In the genomic region with DNA sequence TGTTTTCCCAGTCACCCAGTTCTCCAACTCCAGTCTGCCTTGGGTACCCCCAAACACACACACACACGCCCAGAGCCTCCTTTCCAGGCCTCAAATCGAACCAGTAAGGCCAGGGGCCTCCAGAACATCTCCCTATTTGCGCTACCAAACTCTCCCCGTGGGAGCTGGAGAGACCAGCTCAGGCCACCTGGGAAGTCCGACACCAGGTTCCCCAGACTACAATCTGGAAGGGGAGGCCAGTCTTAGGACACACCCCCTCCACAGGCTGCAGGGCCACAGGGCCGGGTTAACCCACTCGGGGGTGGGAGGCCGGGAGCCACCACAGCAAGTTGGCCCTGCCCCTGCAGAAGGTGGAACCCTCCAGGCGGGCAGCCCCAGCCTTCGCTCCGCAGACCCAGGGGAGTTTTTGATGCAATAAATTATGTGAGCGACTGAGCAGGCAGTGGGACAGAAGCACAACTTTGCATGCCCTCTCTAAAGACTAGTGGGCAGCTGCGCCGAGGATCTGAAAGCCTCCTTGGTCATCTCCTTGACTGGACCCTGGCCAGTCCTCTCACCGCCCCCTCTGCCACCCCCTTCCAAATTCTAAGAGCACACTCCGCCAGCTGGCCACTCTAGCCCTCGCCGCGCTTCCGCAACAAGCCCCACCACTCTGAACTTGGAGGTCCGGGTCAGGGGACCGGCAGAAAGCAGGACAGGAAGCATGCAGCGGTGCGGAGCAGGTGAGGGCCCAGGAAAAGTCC, we compare ENCODE assay signal across 17 cellular contexts. TPM values are rescaled to one million over a fixed set of nuclear protein-coding genes. Genes with fewer than 3 reads are reported as not detected.
A peak's percentile ranks its signal among the peaks of the same experiment; 100 is the strongest.
DNase-seq lines count a peak whose midpoint lies in the region; ATAC-seq and TF ChIP-seq lines count a peak whose summit lies in the region.
"Had no signal": no experiment of that assay in that cellular context is flagged by ENCODE, and none has a peak within 500 bp of the region (broad histone marks: within the 10 kb centered on the region; RNA-seq: fewer than 3 reads in every experiment).

No MANE protein-coding gene starts in this region.

- peaks cover 2% of the 10 kb centered on the region for H3K79me1 ChIP-seq in neuronal stem cell (ENCODE audit: low read depth, low read length)

- peak overlapping the region; percentile 41 for H2BK120ac ChIP-seq in neuronal stem cell (ENCODE audit: low read depth, low read length)

- no peak for TF ChIP-seq CTCF in CD4-positive, alpha-beta T cell (IDR thresholded peaks at IDR 0.05)

- H3K18ac ChIP-seq in neuronal stem cell (ENCODE audit: low read length): peak overlapping the region; percentile 93

- no peaks in the 10 kb centered on the region for H3K9me3 ChIP-seq in CD4-positive, alpha-beta T cell (ENCODE audit: control insufficient read depth, low read length)
- H3K9me3 ChIP-seq in T-helper 17 cell (ENCODE audit: control insufficient read depth, low read length, poor library complexity, severe bottlenecking) (no peaks in the 10 kb centered on the region), neuronal stem cell (replicated peaks in 1 of 2; ENCODE audit: control insufficient read depth in 2 of 2, insufficient read depth in 1 of 2, low read depth in 1 of 2, low read length in 2 of 2) (peaks cover 0 to 8% of the 10 kb centered on the region in 2 donors), HAP-1 (no peaks in the 10 kb centered on the region)
- H3K9me3 ChIP-seq: left lung had no signal

- POLR2A ChIA-PET in CD4-positive, alpha-beta T cell (lab: Charles Lee): no interaction called here
- POLR2A ChIA-PET in activated CD4-positive, alpha-beta memory T cell treated with anti-CD3 and anti-CD28 coated beads for 36 hours (lab: Charles Lee): no interaction called here

- DNase-seq in CD4-positive, alpha-beta T cell: no peak
- peak in 1 of 3 donors; percentile 7 for DNase-seq in T-helper 17 cell
- peak; percentile 30 for DNase-seq in left ventricle myocardium superior
- no peak for DNase-seq in neuronal stem cell (ENCODE audit: low spot score)
- DNase-seq in Ammon's horn (ENCODE audit: low spot score): no peak
- no peak for DNase-seq in NCI-H345 (lab: John Stamatoyannopoulos, UW)
- no peak for DNase-seq in HAP-1 (ENCODE audit: low spot score in 2 of 2)
- DNase-seq in activated CD4-positive, alpha-beta memory T cell treated with anti-CD3 and anti-CD28 coated beads for 36 hours: no peak
- DNase-seq: activated T-cell treated with anti-CD3 and anti-CD28 coated beads for 4 hours; NCI-H1930; stimulated activated CD4-positive, alpha-beta T cell treated with anti-CD3 and anti-CD28 coated beads, Interleukin-4, amount 100 ng/mL, for 4 hours; stimulated activated naive CD8-positive, alpha-beta T cell treated with anti-CD3 and anti-CD28 coated beads, Interleukin-15, Interleukin-2, amounts not matched to agents 100 U/mL and 50 U/mL, for 24 hours had no signal

- peak overlapping the region; percentile 77 for H2AFZ ChIP-seq in neuronal stem cell (ENCODE audit: low read length)
- H2AFZ ChIP-seq: GM23248 had no signal

- H2BK5ac ChIP-seq in neuronal stem cell (ENCODE audit: low read length): no peak overlapping the region

- CTCF ChIA-PET in CD4-positive, alpha-beta T cell (lab: Charles Lee): interaction anchor here (1.2 kb wide), 1 partner anchor 16 kb away, joined by 3 read pairs; no protein-coding TSS in a partner anchor
- CTCF ChIA-PET in activated CD4-positive, alpha-beta memory T cell treated with anti-CD3 and anti-CD28 coated beads for 36 hours (lab: Charles Lee): interaction anchor here (1.1 kb wide), 1 partner anchor 100 kb away, joined by 3 read pairs; no protein-coding TSS in a partner anchor

- H3K23ac ChIP-seq in neuronal stem cell (ENCODE audit: low read depth, low read length, poor library complexity): peak overlapping the region; percentile 20

- H3K9me3 Mint-ChIP-seq in CD4-positive, alpha-beta T cell: no peaks in the 10 kb centered on the region
- no peaks in the 10 kb centered on the region for H3K9me3 Mint-ChIP-seq in activated CD4-positive, alpha-beta memory T cell treated with anti-CD3 and anti-CD28 coated beads for 36 hours

- peaks cover 61% of the 10 kb centered on the region for H3K27me3 ChIP-seq in CD4-positive, alpha-beta T cell (ENCODE audit: control insufficient read depth, insufficient read depth, low read length)
- H3K27me3 ChIP-seq in neuronal stem cell (ENCODE audit: control insufficient read depth in 3 of 3, insufficient read depth in 3 of 3, low read depth in 1 of 3, low read length in 3 of 3) (peaks cover 17 to 84% (median 81%) of the 10 kb centered on the region in 3 experiments), HAP-1 (ENCODE audit: low read depth) (peaks cover 62% of the 10 kb centered on the region)

- H2BK12ac ChIP-seq in neuronal stem cell (ENCODE audit: low read length): peak overlapping the region; percentile 41

- peak overlapping the region; percentile 72 for H3K9ac ChIP-seq in neuronal stem cell (ENCODE audit: low read depth, low read length, poor library complexity)
- H3K9ac ChIP-seq: GM23248 had no signal

- no peak overlapping the region for H3K27ac Mint-ChIP-seq in CD4-positive, alpha-beta T cell
- no peak overlapping the region for H3K27ac Mint-ChIP-seq in T-helper 17 cell
- no peak overlapping the region for H3K27ac Mint-ChIP-seq in activated CD4-positive, alpha-beta memory T cell treated with anti-CD3 and anti-CD28 coated beads for 36 hours

- in situ Hi-C loops in HAP-1 (cut with MboI; ENCODE audit: low sequenced_read_pairs): no loop called here

- H3K14ac ChIP-seq in neuronal stem cell (ENCODE audit: low read length): peak overlapping the region; percentile 98

- H3K4me1 ChIP-seq in neuronal stem cell (ENCODE audit: control insufficient read depth in 2 of 2, insufficient read depth in 1 of 2, low read depth in 1 of 2, low read length in 2 of 2) (peaks cover 4 to 7% of the 10 kb centered on the region in 2 donors), HAP-1 (no peaks in the 10 kb centered on the region)

- peak overlapping the region; percentile 56 for H3K4me3 Mint-ChIP-seq in CD4-positive, alpha-beta T cell
- H3K4me3 Mint-ChIP-seq in T-helper 17 cell: peak overlapping the region; percentile 53
- H3K4me3 Mint-ChIP-seq in activated CD4-positive, alpha-beta memory T cell treated with anti-CD3 and anti-CD28 coated beads for 36 hours: no peak overlapping the region

- no peaks in the 10 kb centered on the region for H3K36me3 Mint-ChIP-seq in CD4-positive, alpha-beta T cell (ENCODE audit: low read depth)
- H3K36me3 Mint-ChIP-seq in T-helper 17 cell (ENCODE audit: low read depth): peaks cover 5% of the 10 kb centered on the region
- H3K36me3 Mint-ChIP-seq in activated CD4-positive, alpha-beta memory T cell treated with anti-CD3 and anti-CD28 coated beads for 36 hours: no peaks in the 10 kb centered on the region

- no peak for ATAC-seq in CD4-positive, alpha-beta T cell (ENCODE audit: poor library complexity)
- ATAC-seq in T-helper 17 cell: no peak
- no peak for ATAC-seq in left ventricle myocardium superior
- ATAC-seq: stimulated activated naive CD8-positive, alpha-beta T cell treated with anti-CD3 and anti-CD28 coated beads, Interleukin-15, Interleukin-2, amounts not matched to agents 100 U/mL and 50 U/mL, for 24 hours had no signal

- intact Hi-C loops in CD4-positive, alpha-beta T cell (cut with DNase I, micrococcal nuclease): no loop called here
- intact Hi-C loops in left ventricle myocardium superior (cut with micrococcal nuclease): no loop called here
- intact Hi-C loops in activated CD4-positive, alpha-beta memory T cell treated with anti-CD3 and anti-CD28 coated beads for 36 hours (cut with micrococcal nuclease): no loop called here

- no peak overlapping the region for H4K91ac ChIP-seq in neuronal stem cell (ENCODE audit: low read depth, low read length, poor library complexity)

- peaks cover 52% of the 10 kb centered on the region for H3K27me3 Mint-ChIP-seq in CD4-positive, alpha-beta T cell
- peaks cover 43% of the 10 kb centered on the region for H3K27me3 Mint-ChIP-seq in T-helper 17 cell
- H3K27me3 Mint-ChIP-seq in activated CD4-positive, alpha-beta memory T cell treated with anti-CD3 and anti-CD28 coated beads for 36 hours: peaks cover 63% of the 10 kb centered on the region

- no peak overlapping the region for H3K27ac ChIP-seq in CD4-positive, alpha-beta T cell (ENCODE audit: low read depth, low read length)
- no peak overlapping the region for H3K27ac ChIP-seq in neuronal stem cell (replicated peaks; ENCODE audit: low read length)
- H3K27ac ChIP-seq: GM23248, left lung, SK-N-MC, VCaP had no signal

- peak overlapping the region; percentile 89 for H3K4me2 ChIP-seq in neuronal stem cell (ENCODE audit: insufficient read depth, low read length, poor library complexity, severe bottlenecking)

- peaks cover 7% of the 10 kb centered on the region for H3K4me1 Mint-ChIP-seq in CD4-positive, alpha-beta T cell (ENCODE audit: low read depth)
- H3K4me1 Mint-ChIP-seq in T-helper 17 cell: peaks cover 6% of the 10 kb centered on the region
- H3K4me1 Mint-ChIP-seq in activated CD4-positive, alpha-beta memory T cell treated with anti-CD3 and anti-CD28 coated beads for 36 hours (ENCODE audit: low read depth): peaks cover 13% of the 10 kb centered on the region

- no peak overlapping the region for H3K4me3 ChIP-seq in neuronal stem cell (ENCODE audit: low read length in 2 of 2)
- no peak overlapping the region for H3K4me3 ChIP-seq in HAP-1
- H3K4me3 ChIP-seq: GM23248, left lung, SK-N-MC had no signal

- no peak overlapping the region for H3K4ac ChIP-seq in neuronal stem cell (ENCODE audit: low read length)

- H4K8ac ChIP-seq in neuronal stem cell (ENCODE audit: low read depth, low read length): no peak overlapping the region

- no peaks in the 10 kb centered on the region for H3K36me3 ChIP-seq in neuronal stem cell (replicated peaks in 1 of 2; ENCODE audit: control insufficient read depth in 2 of 2, insufficient read depth in 2 of 2, low read length in 2 of 2)
- no peaks in the 10 kb centered on the region for H3K36me3 ChIP-seq in HAP-1 (replicated peaks)
- H3K36me3 ChIP-seq: left lung had no signal

- peak overlapping the region; percentile 98 for H2BK15ac ChIP-seq in neuronal stem cell (ENCODE audit: low read length)

- H2AK5ac ChIP-seq in neuronal stem cell (ENCODE audit: low read depth, low read length): peak overlapping the region; percentile 93

- WGBS in neuronal stem cell (ENCODE audit: extremely low coverage in 2 of 2, insufficient read length in 2 of 2, insufficient replicate concordance in 1 of 2), 2 donors: no CpG with 5 or more reads among the region's 24 CpGs

RNA-seq across cellular contexts. Expression of gene IGF2, which starts 2.8 kb away (rescaled TPM):
- total RNA-seq in CD4-positive, alpha-beta T cell: not detected
- total RNA-seq in T-helper 17 cell: under 1 TPM; 0.21 to 0.77 TPM
- total RNA-seq in left ventricle myocardium superior: 88.2 TPM
- polyA plus RNA-seq in neuronal stem cell (2013, experiment 1 of 2): 11.8 TPM
- 11.0 TPM for polyA plus RNA-seq in neuronal stem cell (2013, experiment 2 of 2)
- 10 to 100 TPM; 26.5 to 27.0 TPM for total RNA-seq in activated CD4-positive, alpha-beta memory T cell treated with anti-CD3 and anti-CD28 coated beads for 36 hours
- total RNA-seq: GM23248 had no signal

RNA-seq across cellular contexts. Expression of gene INS, which starts 24.6 kb away (rescaled TPM):
- total RNA-seq in CD4-positive, alpha-beta T cell: not detected
- total RNA-seq in T-helper 17 cell (not detected), left ventricle myocardium superior (not detected)
- polyA plus RNA-seq in neuronal stem cell (2013, experiment 1 of 2): not detected
- polyA plus RNA-seq in neuronal stem cell (2013, experiment 2 of 2): not detected
- not detected for total RNA-seq in activated CD4-positive, alpha-beta memory T cell treated with anti-CD3 and anti-CD28 coated beads for 36 hours
- total RNA-seq: GM23248, left lung, posterior vena cava had no signal
- polyA plus RNA-seq: GM23248 had no signal

RNA-seq across cellular contexts. Expression of gene TH, which starts 35.2 kb away (rescaled TPM):
- not detected for total RNA-seq in CD4-positive, alpha-beta T cell
- total RNA-seq in T-helper 17 cell: not detected
- not detected for total RNA-seq in left ventricle myocardium superior
- 1.0 TPM for polyA plus RNA-seq in neuronal stem cell (2013, experiment 1 of 2)
- 0.82 TPM for polyA plus RNA-seq in neuronal stem cell (2013, experiment 2 of 2)
- total RNA-seq in activated CD4-positive, alpha-beta memory T cell treated with anti-CD3 and anti-CD28 coated beads for 36 hours: not detected
- total RNA-seq: GM23248 had no signal
- polyA plus RNA-seq: GM23248 had no signal

Comparison
In these comparisons a context has a peak if more than half of its experiments do, and no peak if none do; other contexts are left out.
1. RNA of gene IGF2, which starts 2.8 kb away (total RNA-seq): 88.2 TPM in left ventricle myocardium superior (single experiment) and 26.5 to 27.0 TPM in activated CD4-positive, alpha-beta memory T cell treated with anti-CD3 and anti-CD28 coated beads for 36 hours; 0.21 to 0.77 TPM in T-helper 17 cell and not detected in CD4-positive, alpha-beta T cell; every median in the first group is over 10 times any median in the second.